ENCODE assay signal across 8 cellular contexts in the genomic region with DNA sequence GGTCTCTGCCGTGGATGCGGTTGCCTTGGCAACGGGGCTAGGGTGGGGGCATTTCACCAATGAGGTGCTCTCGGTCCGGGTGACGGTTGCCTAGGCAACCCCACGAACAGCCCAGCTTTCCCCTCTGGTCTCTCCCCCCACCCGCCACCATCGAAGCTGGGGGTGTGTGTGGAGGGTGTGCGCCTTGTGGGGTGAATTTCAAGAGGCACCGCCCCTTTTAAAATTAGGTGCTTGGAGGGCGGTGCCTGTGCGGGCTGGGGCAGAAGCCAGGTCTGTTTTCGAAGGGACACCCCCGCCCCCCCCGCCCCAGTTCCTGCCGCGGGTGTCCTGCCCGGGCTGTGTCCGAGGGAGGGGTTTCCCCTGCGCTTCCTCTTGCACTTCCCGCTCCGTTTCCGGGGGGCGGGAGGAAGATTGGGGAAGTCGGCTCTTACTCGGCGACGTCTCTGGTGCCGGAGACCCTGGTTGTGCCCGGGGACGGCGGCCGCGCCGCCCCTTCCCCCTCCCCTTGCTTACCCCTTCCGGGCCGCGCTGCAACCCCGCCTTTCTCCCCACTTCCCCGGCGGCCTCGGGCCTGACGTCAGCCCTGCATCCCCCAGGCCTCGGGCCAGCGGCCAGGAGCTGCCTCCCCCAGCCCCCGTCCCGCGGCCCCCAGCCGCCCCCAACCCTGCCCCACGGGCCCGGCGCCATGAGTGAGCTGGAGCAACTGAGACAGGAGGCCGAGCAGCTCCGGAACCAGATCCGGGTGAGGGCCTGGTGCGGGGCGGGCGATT. TPM values are rescaled to one million over a fixed set of nuclear protein-coding genes. Genes with fewer than 3 reads are reported as not detected.
DNase-seq lines count a peak whose midpoint lies in the region; ATAC-seq and TF ChIP-seq lines count a peak whose summit lies in the region.

No MANE protein-coding gene starts in this region.

- peak; percentile 29 for ATAC-seq in GM21737 (IDR thresholded peaks at IDR 0.05; ENCODE audit: unreplicated experiment)
- ATAC-seq in left lung, result peak; percentile 31
- no peak for ATAC-seq in HG03565 (IDR thresholded peaks at IDR 0.05; ENCODE audit: unreplicated experiment)

- no peaks in the 10 kb centered on the region for H3K9me3 ChIP-seq in left lung

- DNase-seq in DMS114 treated with DMSO at 0.1 percent for 48 hours (lab: John Stamatoyannopoulos, UW; ENCODE audit: unreplicated experiment) (peak; percentile 53), NCI-H1417 treated with DMSO at 0.1 percent for 48 hours (lab: John Stamatoyannopoulos, UW) (peak; percentile 29), left lung (peak; percentile 88 to 96)
- peak; percentile 79 for DNase-seq in activated CD4-positive, alpha-beta T cell treated with anti-CD3 and anti-CD28 coated beads for 48 hours
- DNase-seq in stimulated activated CD4-positive, alpha-beta T cell treated with anti-CD3 and anti-CD28 coated beads, Interleukin-2, amount 100 ng/mL, for 24 hours, result peak; percentile 77 to 82

- H3K4me3 ChIP-seq in left lung, result peak overlapping the region; percentile 91 to 95

- H3K27ac ChIP-seq in cingulate gyrus (ENCODE audit: low read depth, low read length) (peak overlapping the region; percentile 72), left lung (peak overlapping the region; percentile 96 to 98)

- H3K36me3 ChIP-seq in left lung, result peaks cover 0 to 46% of the 10 kb centered on the region in 2 donors

- intact Hi-C loops in left lung (cut with DNase I), result no loop called here

- no peak for TF ChIP-seq CTCF in left lung (IDR thresholded peaks at IDR 0.05)

- H3K4me1 ChIP-seq in left lung, result peaks cover 5 to 56% of the 10 kb centered on the region in 2 donors

- H3K27me3 ChIP-seq in left lung, result no peaks in the 10 kb centered on the region

RNA-seq across cellular contexts. Expression of a gene that starts 2.2 kb away (rescaled TPM):
- 100 to 1,000 TPM; 214 to 273 TPM for total RNA-seq in left lung

RNA-seq across cellular contexts. Expression of a gene that starts 18.3 kb away (rescaled TPM):
- total RNA-seq in left lung, result 10 to 100 TPM; 28.3 to 33.0 TPM

RNA-seq across cellular contexts. Expression of a gene that starts 19.5 kb away (rescaled TPM):
- not detected for total RNA-seq in left lung

RNA-seq across cellular contexts. Expression of a gene that starts 30.2 kb away (rescaled TPM):
- 10 to 100 TPM; 22.4 to 29.7 TPM for total RNA-seq in left lung

RNA-seq across cellular contexts. Expression of a gene that starts 34.4 kb away (rescaled TPM):
- 1 to 10 TPM in 1 of 2 donors, under 1 TPM in 1; 0.67 to 1.8 TPM for total RNA-seq in left lung

Comparison
In these comparisons a context has a peak if more than half of its experiments do, and no peak if none do; other contexts are left out.
1. DNase-seq: peak in every context shown above with its lines; median percentile 92 in left lung; 80 in stimulated activated CD4-positive, alpha-beta T cell treated with anti-CD3 and anti-CD28 coated beads, Interleukin-2, amount 100 ng/mL, for 24 hours; 79 in activated CD4-positive, alpha-beta T cell treated with anti-CD3 and anti-CD28 coated beads for 48 hours; 53 in DMS114 treated with DMSO at 0.1 percent for 48 hours; 29 in NCI-H1417 treated with DMSO at 0.1 percent for 48 hours.